8 cellular contexts compared by ENCODE assay signal in genomic region chr17:56779898-56780777, GRCh38. TPM values are rescaled to one million over a fixed set of nuclear protein-coding genes. Genes with fewer than 3 reads are reported as not detected.
DNase-seq lines count a peak whose midpoint lies in the region; ATAC-seq, FAIRE-seq and TF ChIP-seq lines count a peak whose summit lies in the region.

No MANE protein-coding gene starts in this region.

- H3K9me3 ChIP-seq in testis: no peaks in the 10 kb centered on the region

- intact Hi-C loops in testis (cut with DNase I; ENCODE audit: low total_unique reads): no loop called here

- no peaks in the 10 kb centered on the region for H3K4me1 ChIP-seq in testis

- no peak for FAIRE-seq in H54 (lab: Jason Lieb, UNC)

- H3K27ac ChIP-seq in testis: no peak overlapping the region

- peak overlapping the region; percentile 15 to 37 for H3K4me3 ChIP-seq in testis

- ATAC-seq in omental fat pad (ENCODE audit: low FRiP score): peak; percentile 89

- no peak for TF ChIP-seq POLR2A in H54 (IDR thresholded peaks at IDR 0.05; ENCODE audit: low read depth, low read length)
- no peak for TF ChIP-seq POLR2A in testis (IDR thresholded peaks at IDR 0.05)

- H3K27me3 ChIP-seq in testis: no peaks in the 10 kb centered on the region

- peak; percentile 99 for DNase-seq in GDM1 (lab: John Stamatoyannopoulos, UW)
- peak; percentile 83 for DNase-seq in H54 (ENCODE audit: insufficient read length, low spot score)
- peak; percentile 76 for DNase-seq in LHCN-M2 (ENCODE audit: low read depth)
- DNase-seq in SIG-M5 (lab: John Stamatoyannopoulos, UW): peak; percentile 61
- DNase-seq in activated gamma-delta T cell (lab: John Stamatoyannopoulos, UW): peak; percentile 58
- peak; percentile 46 for DNase-seq in foreskin melanocyte
- DNase-seq in omental fat pad (ENCODE audit: low spot score): peak; percentile 50
- DNase-seq in testis: peak; percentile 85

- WGBS in testis, 2 donors: 1% methylated on average over 48 of the region's 48 CpGs

- TF ChIP-seq CTCF in omental fat pad (IDR thresholded peaks at IDR 0.05) (peak in 2 of 3 donors; percentile 45 to 76), testis (IDR thresholded peaks at IDR 0.05) (peak; percentile 60 to 97 (median 88))

- no peaks in the 10 kb centered on the region for H3K36me3 ChIP-seq in testis (ENCODE audit: low read depth, missing control alignments)

RNA-seq across cellular contexts. Expression of gene C17orf67, which starts 53.6 kb away (rescaled TPM):
- total RNA-seq in LHCN-M2 (2014; rRNA removed) (0.06 and 0.69 TPM in 2 replicates), omental fat pad (1 to 10 TPM in 2 of 4 donors, under 1 TPM in 2; 0.44 to 5.4 (median 1.3) TPM), testis (1 to 10 TPM; 3.7 to 5.3 TPM)
- 1.1 TPM for polyA plus RNA-seq in LHCN-M2 (2012)
- polyA plus RNA-seq in testis (ENCODE audit: insufficient read depth, low read depth, low replicate concordance): 2.9 TPM

RNA-seq across cellular contexts. Expression of gene DGKE, which starts 53.8 kb away (rescaled TPM):
- total RNA-seq in LHCN-M2 (2014; rRNA removed) (2.6 and 3.2 TPM in 2 replicates), omental fat pad (10 to 100 TPM in 1 of 4 donors, 1 to 10 TPM in 3; 5.9 to 19.4 (median 6.8) TPM), testis (10 to 100 TPM; 26.3 to 27.7 TPM)
- 1.00 TPM for polyA plus RNA-seq in LHCN-M2 (2012)
- polyA plus RNA-seq in testis (ENCODE audit: insufficient read depth, low read depth, low replicate concordance): 13.3 TPM

Comparison
In these comparisons a context has a peak if more than half of its experiments do, and no peak if none do; other contexts are left out.
1. DNase-seq: peak in every context shown above with its lines; median percentile 99 in GDM1; 85 in testis; 83 in H54; 76 in LHCN-M2; 61 in SIG-M5; 58 in activated gamma-delta T cell; 50 in omental fat pad; 46 in foreskin melanocyte.